ENCODE assay signal across 24 cellular contexts in the genomic region with DNA sequence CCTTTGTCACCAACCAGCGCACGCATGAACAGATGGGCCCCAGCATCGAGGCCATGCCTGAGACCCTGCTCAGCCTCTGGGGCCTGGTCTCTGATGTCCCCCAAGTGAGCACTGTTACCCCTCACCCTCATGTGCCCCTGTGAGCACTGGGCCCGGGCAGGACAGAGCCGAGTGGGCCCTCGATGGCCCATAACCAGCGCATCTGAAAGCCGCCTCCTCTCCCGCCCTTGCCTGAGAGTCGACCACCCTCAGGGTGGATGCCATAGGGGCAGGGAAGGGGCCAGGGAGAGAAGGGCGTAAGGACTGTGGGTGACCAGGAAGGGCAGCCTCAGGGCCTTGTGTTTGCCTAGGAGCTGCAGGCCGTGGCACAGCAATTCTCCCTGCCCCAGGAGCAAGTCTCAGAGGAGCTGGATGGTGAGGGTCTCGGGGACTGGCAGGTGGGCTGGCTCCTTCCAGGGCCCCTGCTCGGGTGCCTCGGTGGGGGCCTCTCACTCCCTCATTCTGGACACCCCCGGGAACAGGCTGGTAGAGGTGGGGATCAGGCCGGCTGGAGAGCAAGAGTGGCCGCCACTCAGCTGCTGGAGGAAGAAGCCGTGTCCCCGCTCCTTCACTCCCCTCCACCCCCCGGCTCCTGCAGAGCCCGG. TPM values are rescaled to one million over a fixed set of nuclear protein-coding genes. Genes with fewer than 3 reads are reported as not detected.
A peak's percentile ranks its signal among the peaks of the same experiment; 100 is the strongest.
DNase-seq lines count a peak whose midpoint lies in the region; ATAC-seq, FAIRE-seq and TF ChIP-seq lines count a peak whose summit lies in the region.
"Had no signal": no experiment of that assay in that cellular context is flagged by ENCODE, and none has a peak within 500 bp of the region (broad histone marks: within the 10 kb centered on the region; RNA-seq: fewer than 3 reads in every experiment).

No MANE protein-coding gene starts in this region.

- no peak overlapping the region for H3K27ac ChIP-seq in right lobe of liver
- H3K27ac ChIP-seq in HepG2 (ENCODE audit: extremely low read length, insufficient read depth, low read length): no peak overlapping the region
- H3K27ac ChIP-seq in H1 (ENCODE audit: low read depth, low read length): no peak overlapping the region
- H3K27ac ChIP-seq in osteoblast (ENCODE audit: low read depth, low read length): no peak overlapping the region
- H3K27ac ChIP-seq: BLaER1 treated with 17β-estradiol and CSF1 and Interleukin-3, amounts not matched to agents 10 nM and 100 nM; esophagus muscularis mucosa; gastroesophageal sphincter; neural progenitor cell; uterus had no signal

- H3K27me3 ChIP-seq in right lobe of liver (no peaks in the 10 kb centered on the region), HepG2 (ENCODE audit: control insufficient read depth in 1 of 2, insufficient read depth in 2 of 2, low read length in 2 of 2) (peaks cover 9 to 29% of the 10 kb centered on the region in 2 experiments; a peak in 4 of 5 replicates), H1 (replicated peaks in 1 of 4; ENCODE audit: control insufficient read depth in 3 of 4, extremely low read depth in 1 of 4, insufficient read depth in 3 of 4, low read length in 3 of 4) (no peaks in the 10 kb centered on the region), osteoblast (ENCODE audit: insufficient read depth, low read length) (no peaks in the 10 kb centered on the region)
- H3K27me3 ChIP-seq: BLaER1 treated with 17β-estradiol and CSF1 and Interleukin-3, amounts not matched to agents 10 nM and 100 nM; esophagus muscularis mucosa; gastroesophageal sphincter; neural progenitor cell; uterus had no signal

- H2BK12ac ChIP-seq in H1 (ENCODE audit: low read depth, low read length): no peak overlapping the region

- FAIRE-seq in HepG2 (lab: Jason Lieb, UNC) (no peak), H1 (lab: Jason Lieb, UNC) (no peak)

- no peak overlapping the region for H2BK5ac ChIP-seq in H1 (ENCODE audit: low read depth, low read length)

- no peak for TF ChIP-seq EP300 in HepG2 (IDR thresholded peaks at IDR 0.05; ENCODE audit: low read depth in 2 of 2, low read length in 2 of 2)
- no peak for TF ChIP-seq EP300 in HepG2 (CRISPR knock-in tag; IDR thresholded peaks at IDR 0.05; ENCODE audit: borderline replicate concordance)
- TF ChIP-seq EP300 in H1 (IDR thresholded peaks at IDR 0.05; ENCODE audit: borderline replicate concordance in 1 of 2, low read depth in 2 of 2, low read length in 2 of 2): no peak

- no peak overlapping the region for H3K56ac ChIP-seq in H1 (replicated peaks; ENCODE audit: insufficient read length, low read depth, low read length)

- no peak overlapping the region for H4K5ac ChIP-seq in H1 (ENCODE audit: insufficient read length, low read depth, low read length)

- H3K18ac ChIP-seq in H1 (ENCODE audit: extremely low read depth, low read length): no peak overlapping the region

- H3K14ac ChIP-seq in H1 (ENCODE audit: insufficient read length): no peak overlapping the region

- DNase-seq in right lobe of liver (peak; percentile 8 to 42 (median 33)), HepG2 (ENCODE audit: low spot score) (no peak), H1 (ENCODE audit: low read depth in 1 of 2, low spot score in 2 of 2) (no peak), osteoblast (ENCODE audit: insufficient read length, low spot score, missing footprints) (peak; percentile 66), ecto neural progenitor cell (ENCODE audit: low spot score) (no peak), occipital lobe (lab: John Stamatoyannopoulos, UW) (no peak), HK-2 (ENCODE audit: unreplicated experiment) (no peak)
- DNase-seq: ACHN; activated B cell treated with CpG ODN at 0.5 μM for 24 hours; activated CD4-positive, alpha-beta memory T cell treated with anti-CD3 and anti-CD28 coated beads for 36 hours; activated naive CD4-positive, alpha-beta T cell treated with Interleukin-2 at 50 U/mL for 16 hours; effector CD8-positive, alpha-beta T cell; kidney glomerular epithelial cell; MM.1S; NCI-H2171 treated with DMSO at 0.1 percent for 48 hours; SK-N-SH had no signal

- H3K4me3 ChIP-seq in right lobe of liver (no peak overlapping the region), HepG2 (replicated peaks in 1 of 3; ENCODE audit: insufficient read depth in 1 of 3, low read depth in 2 of 3, low read length in 3 of 3) (no peak overlapping the region), H1 (ENCODE audit: extremely low read depth in 1 of 4, insufficient read depth in 2 of 4, low read depth in 3 of 4, low read length in 4 of 4) (no peak overlapping the region), osteoblast (ENCODE audit: insufficient read depth, low read length) (no peak overlapping the region)
- H3K4me3 ChIP-seq: BLaER1 treated with 17β-estradiol and CSF1 and Interleukin-3, amounts not matched to agents 10 nM and 100 nM; esophagus muscularis mucosa; gastroesophageal sphincter; neural progenitor cell; uterus had no signal

- BruUV-seq in HepG2 (replicated peaks; lab: Mats Ljungman, UMichigan): no TSS peak

- H3K4ac ChIP-seq in H1 (replicated peaks; ENCODE audit: insufficient read length, low read depth, low read length): no peak overlapping the region

- no peak overlapping the region for H2BK15ac ChIP-seq in H1 (ENCODE audit: low read length)

- no peak overlapping the region for H4K91ac ChIP-seq in H1 (replicated peaks; ENCODE audit: insufficient read length, low read length)

- H3K23ac ChIP-seq in H1 (ENCODE audit: insufficient read length): no peak overlapping the region

- no peak for TF ChIP-seq RAD21 in HepG2 (CRISPR knock-in tag; IDR thresholded peaks at IDR 0.05)
- no peak for TF ChIP-seq RAD21 in H1 (IDR thresholded peaks at IDR 0.05 in 1 of 2, conservative IDR thresholded peaks at IDR 0.05 in 1 of 2; ENCODE audit: low read depth in 2 of 2, low read length in 2 of 2)

- H2BK120ac ChIP-seq in H1 (replicated peaks; ENCODE audit: low read depth, low read length): no peak overlapping the region

- H3K9ac ChIP-seq in HepG2 (ENCODE audit: insufficient read depth, low read depth, low read length) (no peak overlapping the region), H1 (replicated peaks in 1 of 4; ENCODE audit: extremely low read depth in 1 of 4, low read depth in 3 of 4, low read length in 3 of 4) (no peak overlapping the region)
- H3K9ac ChIP-seq: BLaER1 treated with 17β-estradiol and CSF1 and Interleukin-3, amounts not matched to agents 10 nM and 100 nM; neural progenitor cell; SK-N-SH had no signal

- H4K20me1 ChIP-seq in HepG2 (ENCODE audit: insufficient read depth, low read length): no peaks in the 10 kb centered on the region
- H4K20me1 ChIP-seq in H1 (replicated peaks in 1 of 2; ENCODE audit: control insufficient read depth in 1 of 2, insufficient read depth in 2 of 2, low read length in 2 of 2): no peaks in the 10 kb centered on the region
- H4K20me1 ChIP-seq in osteoblast (ENCODE audit: insufficient read depth, low read length): no peaks in the 10 kb centered on the region
- H4K20me1 ChIP-seq: BLaER1 treated with 17β-estradiol and CSF1 and Interleukin-3, amounts not matched to agents 10 nM and 100 nM had no signal

- H3K23me2 ChIP-seq in H1 (ENCODE audit: low read depth, low read length): no peaks in the 10 kb centered on the region

- H4K8ac ChIP-seq in H1 (ENCODE audit: extremely low read depth, insufficient read depth, low read length): peak overlapping the region; percentile 63; the same call in 1 of the 2 replicates

- POLR2A ChIA-PET in HepG2 (lab: Yijun Ruan, JAX) (no interaction called here), H1 (lab: Charles Lee; ENCODE audit: partially characterized antibody) (interaction anchor here (0.6 kb wide), 1 partner anchor 112 kb away, joined by 3 read pairs; no protein-coding TSS in a partner anchor)

- H3K36me3 ChIP-seq in right lobe of liver: no peaks in the 10 kb centered on the region
- H3K36me3 ChIP-seq in HepG2 (replicated peaks in 1 of 2; ENCODE audit: control insufficient read depth in 1 of 2, insufficient read depth in 2 of 2, low read length in 2 of 2): no peaks in the 10 kb centered on the region
- no peaks in the 10 kb centered on the region for H3K36me3 ChIP-seq in H1 (ENCODE audit: control insufficient read depth in 2 of 4, insufficient read depth in 4 of 4, low read length in 3 of 4)
- no peaks in the 10 kb centered on the region for H3K36me3 ChIP-seq in osteoblast (ENCODE audit: insufficient read depth, low read length)
- H3K36me3 ChIP-seq: BLaER1 treated with 17β-estradiol and CSF1 and Interleukin-3, amounts not matched to agents 10 nM and 100 nM; esophagus muscularis mucosa; gastroesophageal sphincter; neural progenitor cell; uterus had no signal

- no peak overlapping the region for H2BK20ac ChIP-seq in H1 (ENCODE audit: low read length)

- no peaks in the 10 kb centered on the region for H3K9me3 ChIP-seq in right lobe of liver
- no peaks in the 10 kb centered on the region for H3K9me3 ChIP-seq in HepG2 (ENCODE audit: low read length)
- H3K9me3 ChIP-seq in H1 (ENCODE audit: insufficient read depth in 2 of 2, low read depth in 1 of 2, low read length in 1 of 2): peaks cover 57 to 96% of the 10 kb centered on the region in 2 experiments
- H3K9me3 ChIP-seq in osteoblast (ENCODE audit: low read depth, low read length): no peaks in the 10 kb centered on the region
- H3K9me3 ChIP-seq: BLaER1 treated with 17β-estradiol and CSF1 and Interleukin-3, amounts not matched to agents 10 nM and 100 nM; esophagus muscularis mucosa; gastroesophageal sphincter; SK-N-SH; uterus had no signal

- H3K4me2 ChIP-seq in HepG2 (ENCODE audit: low read depth, low read length) (no peak overlapping the region), H1 (ENCODE audit: insufficient read depth in 1 of 2, low read depth in 2 of 2, low read length in 2 of 2) (no peak overlapping the region), osteoblast (ENCODE audit: insufficient read depth, low read length) (no peak overlapping the region)
- H3K4me2 ChIP-seq: neural progenitor cell, SK-N-SH had no signal

- H2AK5ac ChIP-seq in H1 (ENCODE audit: low read depth, low read length): no peak overlapping the region

- intact Hi-C loops in right lobe of liver (cut with DNase I) (no loop called here), HepG2 (cut with micrococcal nuclease; ENCODE audit: unreplicated experiment) (no loop called here)

- in situ Hi-C loops in HepG2 (cut with HindIII; ENCODE audit: extremely low pct_ligation_motif_present, low pct_unique_long_range_greater_than_20kb): no loop called here

- CTCF ChIA-PET in HepG2 (lab: Yijun Ruan, JAX; ENCODE audit: low intra/inter-chr PET ratio, low total read pairs) (no interaction called here), H1 (lab: Charles Lee; ENCODE audit: partially characterized antibody) (interaction anchor here (0.6 kb wide), 1 partner anchor 71 kb away, joined by 3 read pairs; no protein-coding TSS in a partner anchor)

- TF ChIP-seq POLR2A in right lobe of liver (IDR thresholded peaks at IDR 0.05): no peak
- no peak for TF ChIP-seq POLR2A in HepG2 (IDR thresholded peaks at IDR 0.05; ENCODE audit: insufficient read depth in 1 of 2, low read depth in 2 of 2, low read length in 2 of 2)
- TF ChIP-seq POLR2A in H1 (IDR thresholded peaks at IDR 0.05; ENCODE audit: control extremely low read depth in 1 of 2, low read depth in 2 of 2, low read length in 2 of 2): no peak

- H3K79me2 ChIP-seq in HepG2 (ENCODE audit: insufficient read depth, low read length): no peaks in the 10 kb centered on the region
- no peaks in the 10 kb centered on the region for H3K79me2 ChIP-seq in H1 (ENCODE audit: control insufficient read depth in 1 of 2, insufficient read depth in 2 of 2, low read length in 2 of 2)
- H3K79me2 ChIP-seq in osteoblast (ENCODE audit: insufficient read depth, low read length): no peaks in the 10 kb centered on the region

- ATAC-seq in right lobe of liver (no peak), HepG2 (no peak), GM19455 (IDR thresholded peaks at IDR 0.05; ENCODE audit: unreplicated experiment) (no peak)
- ATAC-seq: gastroesophageal sphincter, Panc1 had no signal

- no peaks in the 10 kb centered on the region for H3K4me1 ChIP-seq in right lobe of liver
- H3K4me1 ChIP-seq in HepG2 (ENCODE audit: insufficient read depth, low read length): no peaks in the 10 kb centered on the region
- H3K4me1 ChIP-seq in H1 (replicated peaks in 1 of 4; ENCODE audit: control insufficient read depth in 3 of 4, insufficient read depth in 4 of 4, low read length in 3 of 4): peaks cover 0 to 33% (median 2%) of the 10 kb centered on the region in 4 experiments; a peak in 3 of 7 replicates
- peaks cover 5% of the 10 kb centered on the region for H3K4me1 ChIP-seq in osteoblast (ENCODE audit: insufficient read depth, low read length)
- H3K4me1 ChIP-seq: esophagus muscularis mucosa, gastroesophageal sphincter, neural progenitor cell, uterus had no signal

- H3K79me1 ChIP-seq in H1 (ENCODE audit: low read depth, low read length): no peaks in the 10 kb centered on the region

- no peak for TF ChIP-seq CTCF in right lobe of liver (IDR thresholded peaks at IDR 0.05)
- TF ChIP-seq CTCF in HepG2 (CRISPR knock-in tag; IDR thresholded peaks at IDR 0.05): no peak
- TF ChIP-seq CTCF in H1 (IDR thresholded peaks at IDR 0.05; ENCODE audit: control extremely low read depth in 1 of 3, insufficient read depth in 1 of 3, low read depth in 1 of 3, low read length in 3 of 3): no peak
- TF ChIP-seq CTCF in osteoblast (IDR thresholded peaks at IDR 0.05; ENCODE audit: extremely low read depth, low read depth, low read length): no peak

- no peak overlapping the region for H2AFZ ChIP-seq in HepG2 (ENCODE audit: low read length)
- no peak overlapping the region for H2AFZ ChIP-seq in H1 (ENCODE audit: low read length)
- H2AFZ ChIP-seq in osteoblast (ENCODE audit: low read length): no peak overlapping the region
- H2AFZ ChIP-seq: neural progenitor cell had no signal

- WGBS in right lobe of liver (ENCODE audit: insufficient coverage, low coverage, low lambda C conversion rate, missing lambda C conversion rate): no CpG with 5 or more reads among the region's 22 CpGs
- 47% methylated on average over 19 of the region's 22 CpGs for WGBS in HepG2 (ENCODE audit: low lambda C conversion rate)
- 84% methylated on average over 22 of the region's 22 CpGs; no CpG with 5 or more reads in 1 of the 2 experiments for WGBS in H1 (ENCODE audit: extremely low coverage in 1 of 2, insufficient coverage in 1 of 2, insufficient read length in 1 of 2, insufficient replicate concordance in 2 of 2, low coverage in 1 of 2, low lambda C conversion rate in 2 of 2, missing lambda C conversion rate in 1 of 2), 2 experiments

RNA-seq across cellular contexts. Expression of a gene that starts 2.1 kb away (rescaled TPM):
- total RNA-seq in right lobe of liver (under 1 TPM; 0.06 to 0.64 (median 0.43) TPM), HepG2 (2016; rRNA removed; fragmentation: Illumina TruSeq; extraction: Trizol) (not detected in 2 replicates), osteoblast (0.29 and 0.36 TPM in 2 replicates), occipital lobe (1.2 TPM)
- total RNA-seq in HepG2 (2016; cell fraction: cytosol; rRNA removed; fragmentation: Illumina TruSeq; extraction: Trizol; ENCODE audit: low read depth): not detected in 2 replicates
- not detected in 2 replicates for total RNA-seq in HepG2 (2016; cell fraction: insoluble cytoplasmic fraction; rRNA removed; fragmentation: Illumina TruSeq; extraction: Trizol)
- not detected in 2 replicates for total RNA-seq in HepG2 (2016; cell fraction: membrane; rRNA removed; fragmentation: Illumina TruSeq; extraction: Trizol)
- not detected in 2 replicates for total RNA-seq in HepG2 (2016; cell fraction: nucleus; rRNA removed; fragmentation: Illumina TruSeq; extraction: Trizol)
- polyA plus RNA-seq in HepG2 (2011; rRNA removed) (not detected in 2 replicates), H1 (2011; rRNA removed) (1.6 and 2.6 TPM in 2 replicates)
- not detected in 2 replicates for polyA plus RNA-seq in HepG2 (2011; cell fraction: cytosol; rRNA removed)
- 0.13 TPM in 1 of 2 replicates, not detected in the other for polyA plus RNA-seq in HepG2 (2011; cell fraction: nucleus; rRNA removed)
- not detected in 2 replicates for polyA plus RNA-seq in HepG2 (2012)
- not detected in 2 replicates for polyA plus RNA-seq in HepG2 (2016; cell fraction: cytosol; fragmentation: Illumina TruSeq; extraction: Trizol; ENCODE audit: low read depth)
- polyA plus RNA-seq in HepG2 (2016; cell fraction: insoluble cytoplasmic fraction; fragmentation: Illumina TruSeq; extraction: Trizol; ENCODE audit: low read depth): not detected in 2 replicates
- polyA plus RNA-seq in HepG2 (2016; cell fraction: membrane; fragmentation: Illumina TruSeq; extraction: Trizol; ENCODE audit: low read depth): not detected in 2 replicates
- not detected in 2 replicates for polyA plus RNA-seq in HepG2 (2016; cell fraction: nucleus; fragmentation: Illumina TruSeq; extraction: Trizol; ENCODE audit: insufficient read depth, low read depth)
- 0.87 TPM in 1 of 2 replicates, not detected in the other for polyA minus RNA-seq in HepG2 (2011; rRNA and poly(A)+ RNA removed; ENCODE audit: low replicate concordance)
- polyA minus RNA-seq in HepG2 (2011; cell fraction: cytosol; rRNA and poly(A)+ RNA removed): not detected in 2 replicates
- polyA minus RNA-seq in HepG2 (2011; cell fraction: nucleus; rRNA and poly(A)+ RNA removed): not detected in 2 replicates
- total RNA-seq in H1 (2021; fragmentation: NEBNext Ultra II Directional; extraction: Animal tissue kit (Norgen Biotek cat#: 25700)): 3.8 and 4.6 TPM in 2 replicates
- 0.72 TPM for polyA plus RNA-seq in H1 (2011; cell fraction: cytosol; rRNA removed)
- polyA plus RNA-seq in H1 (2011; cell fraction: nucleus; rRNA removed): 6.7 TPM
- polyA plus RNA-seq in H1 (2012, experiment 1 of 2): 0.66 to 2.7 TPM (median 2.0 TPM) in 4 replicates
- polyA plus RNA-seq in H1 (2012, experiment 2 of 2): 1.6 TPM
- 7.0 TPM for polyA plus RNA-seq in H1 (2013, experiment 1 of 2)
- 6.0 TPM for polyA plus RNA-seq in H1 (2013, experiment 2 of 2)
- 0.47 and 1.6 TPM in 2 replicates for polyA minus RNA-seq in H1 (2011; rRNA and poly(A)+ RNA removed)
- polyA minus RNA-seq in H1 (2011; cell fraction: cytosol; rRNA and poly(A)+ RNA removed): 1.8 TPM
- 6.0 TPM for polyA minus RNA-seq in H1 (2011; cell fraction: nucleus; rRNA and poly(A)+ RNA removed)

RNA-seq across cellular contexts. Expression of a gene that starts 20.8 kb away (rescaled TPM):
- total RNA-seq in right lobe of liver: 1 to 10 TPM in 4 of 6 experiments, under 1 TPM in 2; 0.46 to 3.3 (median 1.2) TPM
- not detected in 2 replicates for total RNA-seq in HepG2 (2016; rRNA removed; fragmentation: Illumina TruSeq; extraction: Trizol)
- total RNA-seq in HepG2 (2016; cell fraction: cytosol; rRNA removed; fragmentation: Illumina TruSeq; extraction: Trizol; ENCODE audit: low read depth): not detected in 2 replicates
- not detected in 2 replicates for total RNA-seq in HepG2 (2016; cell fraction: insoluble cytoplasmic fraction; rRNA removed; fragmentation: Illumina TruSeq; extraction: Trizol)
- 0.15 TPM in 1 of 2 replicates, not detected in the other for total RNA-seq in HepG2 (2016; cell fraction: membrane; rRNA removed; fragmentation: Illumina TruSeq; extraction: Trizol)
- not detected in 2 replicates for total RNA-seq in HepG2 (2016; cell fraction: nucleus; rRNA removed; fragmentation: Illumina TruSeq; extraction: Trizol)
- not detected in 2 replicates for polyA plus RNA-seq in HepG2 (2011; rRNA removed)
- not detected in 2 replicates for polyA plus RNA-seq in HepG2 (2011; cell fraction: cytosol; rRNA removed)
- polyA plus RNA-seq in HepG2 (2011; cell fraction: nucleus; rRNA removed): not detected in 2 replicates
- not detected in 2 replicates for polyA plus RNA-seq in HepG2 (2012)
- polyA plus RNA-seq in HepG2 (2016; cell fraction: cytosol; fragmentation: Illumina TruSeq; extraction: Trizol; ENCODE audit: low read depth): not detected in 2 replicates
- polyA plus RNA-seq in HepG2 (2016; cell fraction: insoluble cytoplasmic fraction; fragmentation: Illumina TruSeq; extraction: Trizol; ENCODE audit: low read depth): not detected in 2 replicates
- polyA plus RNA-seq in HepG2 (2016; cell fraction: membrane; fragmentation: Illumina TruSeq; extraction: Trizol; ENCODE audit: low read depth): not detected in 2 replicates
- polyA plus RNA-seq in HepG2 (2016; cell fraction: nucleus; fragmentation: Illumina TruSeq; extraction: Trizol; ENCODE audit: insufficient read depth, low read depth): not detected in 2 replicates
- 0.07 TPM in 1 of 2 replicates, not detected in the other for polyA minus RNA-seq in HepG2 (2011; rRNA and poly(A)+ RNA removed; ENCODE audit: low replicate concordance)
- not detected in 2 replicates for polyA minus RNA-seq in HepG2 (2011; cell fraction: cytosol; rRNA and poly(A)+ RNA removed)
- polyA minus RNA-seq in HepG2 (2011; cell fraction: nucleus; rRNA and poly(A)+ RNA removed): not detected in 2 replicates
- total RNA-seq in H1 (2021; fragmentation: NEBNext Ultra II Directional; extraction: Animal tissue kit (Norgen Biotek cat#: 25700)): 1.9 and 2.9 TPM in 2 replicates
- 0.33 and 0.53 TPM in 2 replicates for polyA plus RNA-seq in H1 (2011; rRNA removed)
- polyA plus RNA-seq in H1 (2011; cell fraction: cytosol; rRNA removed): 1.2 TPM
- polyA plus RNA-seq in H1 (2011; cell fraction: nucleus; rRNA removed): 1.3 TPM
- polyA plus RNA-seq in H1 (2012, experiment 1 of 2): 0.52 to 0.88 TPM (median 0.61 TPM) in 4 replicates
- 0.10 TPM for polyA plus RNA-seq in H1 (2012, experiment 2 of 2)
- polyA plus RNA-seq in H1 (2013, experiment 1 of 2): 0.95 TPM
- 1.1 TPM for polyA plus RNA-seq in H1 (2013, experiment 2 of 2)
- polyA minus RNA-seq in H1 (2011; rRNA and poly(A)+ RNA removed): 0.16 and 0.49 TPM in 2 replicates
- not detected for polyA minus RNA-seq in H1 (2011; cell fraction: cytosol; rRNA and poly(A)+ RNA removed)
- not detected for polyA minus RNA-seq in H1 (2011; cell fraction: nucleus; rRNA and poly(A)+ RNA removed)
- total RNA-seq in osteoblast: under 0.01 and 0.29 TPM in 2 replicates
- 6.9 TPM for total RNA-seq in occipital lobe
- total RNA-seq: activated B cell treated with CpG ODN at 0.5 μM for 24 hours; activated CD4-positive, alpha-beta memory T cell treated with anti-CD3 and anti-CD28 coated beads for 36 hours; G401 had no signal

Comparison
In these comparisons a context has a peak if more than half of its experiments do, and no peak if none do; other contexts are left out.
1. DNase-seq: peak in right lobe of liver (3 of 3) and osteoblast (single experiment); none in HepG2 (single experiment), H1 (0 of 2), ecto neural progenitor cell (single experiment), occipital lobe (single experiment) and HK-2 (single experiment).